ENCODE assay signal across 11 cellular contexts in genomic region chr18:49251451-49251850, GRCh38.
DNase-seq lines count a peak whose midpoint lies in the region; FAIRE-seq and TF ChIP-seq lines count a peak whose summit lies in the region.
"Had no signal": no experiment of that assay in that cellular context is flagged by ENCODE, and none has a peak within 500 bp of the region (broad histone marks: within the 10 kb centered on the region; RNA-seq: fewer than 3 reads in every experiment).

No MANE protein-coding gene starts in this region.

- DNase-seq in NCI-H1105 treated with DMSO at 0.1 percent for 48 hours (lab: John Stamatoyannopoulos, UW) (peak; percentile 11), NCI-H1105 (lab: John Stamatoyannopoulos, UW) (no peak), D721Med (ENCODE audit: insufficient read length, low spot score) (peak; percentile 27), NCI-H82 treated with DMSO at 0.1 percent for 48 hours (lab: John Stamatoyannopoulos, UW; ENCODE audit: unreplicated experiment) (peak; percentile 34), fibroblast of villous mesenchyme (ENCODE audit: low read depth) (peak; percentile 48), NCI-H2029 treated with DMSO at 0.1 percent for 48 hours (lab: John Stamatoyannopoulos, UW) (no peak), stomach (no peak)
- no peak for DNase-seq in stimulated activated CD4-positive, alpha-beta T cell treated with anti-CD3 and anti-CD28 coated beads, Interleukin-4, amount 100 ng/mL, for 1 hour
- DNase-seq: NCI-H1436 treated with DMSO at 0.1 percent for 48 hours, NCI-H774 had no signal

- no peak overlapping the region for H3K27ac ChIP-seq in stomach
- H3K27ac ChIP-seq: GM23248 had no signal

- no peak for FAIRE-seq in D721Med (lab: Jason Lieb, UNC)

- H3K4me3 ChIP-seq in fibroblast of villous mesenchyme (ENCODE audit: low read depth, low read length) (no peak overlapping the region), stomach (no peak overlapping the region)
- H3K4me3 ChIP-seq: GM23248 had no signal

- TF ChIP-seq EP300 in stomach (IDR thresholded peaks at IDR 0.05), result no peak

- peaks cover 4 to 48% (median 35%) of the 10 kb centered on the region in 4 donors for H3K36me3 ChIP-seq in stomach

- no peaks in the 10 kb centered on the region for H3K27me3 ChIP-seq in stomach

- intact Hi-C loops in stomach (cut with DNase I; ENCODE audit: low total_unique reads), result no loop called here

- whole genome bisulfite sequencing in stomach, 5 donors, result 51 to 81% (median 66%) methylated on average over 6 of the region's 6 CpGs

- peaks cover 0 to 5% (median 2%) of the 10 kb centered on the region in 4 donors for H3K9me3 ChIP-seq in stomach

- no peak for TF ChIP-seq POLR2A in stomach (IDR thresholded peaks at IDR 0.05)

- H3K4me1 ChIP-seq in stomach, result peaks cover 0 to 9% (median 0%) of the 10 kb centered on the region in 4 donors

- TF ChIP-seq CTCF in D721Med (IDR thresholded peaks at IDR 0.05; ENCODE audit: insufficient read depth, missing control alignments), result no peak
- no peak for TF ChIP-seq CTCF in fibroblast of villous mesenchyme (IDR thresholded peaks at IDR 0.05; ENCODE audit: insufficient read depth, low read depth, low read length)
- TF ChIP-seq CTCF in stomach (IDR thresholded peaks at IDR 0.05), result no peak

Comparison
In these comparisons a context has a peak if more than half of its experiments do, and no peak if none do; other contexts are left out.
1. DNase-seq: peak in NCI-H1105 treated with DMSO at 0.1 percent for 48 hours (single experiment), D721Med (single experiment), NCI-H82 treated with DMSO at 0.1 percent for 48 hours (single experiment) and fibroblast of villous mesenchyme (single experiment); none in NCI-H1105 (single experiment), stimulated activated CD4-positive, alpha-beta T cell treated with anti-CD3 and anti-CD28 coated beads, Interleukin-4, amount 100 ng/mL, for 1 hour (single experiment), NCI-H2029 treated with DMSO at 0.1 percent for 48 hours (single experiment) and stomach (single experiment).